In the genomic region with DNA sequence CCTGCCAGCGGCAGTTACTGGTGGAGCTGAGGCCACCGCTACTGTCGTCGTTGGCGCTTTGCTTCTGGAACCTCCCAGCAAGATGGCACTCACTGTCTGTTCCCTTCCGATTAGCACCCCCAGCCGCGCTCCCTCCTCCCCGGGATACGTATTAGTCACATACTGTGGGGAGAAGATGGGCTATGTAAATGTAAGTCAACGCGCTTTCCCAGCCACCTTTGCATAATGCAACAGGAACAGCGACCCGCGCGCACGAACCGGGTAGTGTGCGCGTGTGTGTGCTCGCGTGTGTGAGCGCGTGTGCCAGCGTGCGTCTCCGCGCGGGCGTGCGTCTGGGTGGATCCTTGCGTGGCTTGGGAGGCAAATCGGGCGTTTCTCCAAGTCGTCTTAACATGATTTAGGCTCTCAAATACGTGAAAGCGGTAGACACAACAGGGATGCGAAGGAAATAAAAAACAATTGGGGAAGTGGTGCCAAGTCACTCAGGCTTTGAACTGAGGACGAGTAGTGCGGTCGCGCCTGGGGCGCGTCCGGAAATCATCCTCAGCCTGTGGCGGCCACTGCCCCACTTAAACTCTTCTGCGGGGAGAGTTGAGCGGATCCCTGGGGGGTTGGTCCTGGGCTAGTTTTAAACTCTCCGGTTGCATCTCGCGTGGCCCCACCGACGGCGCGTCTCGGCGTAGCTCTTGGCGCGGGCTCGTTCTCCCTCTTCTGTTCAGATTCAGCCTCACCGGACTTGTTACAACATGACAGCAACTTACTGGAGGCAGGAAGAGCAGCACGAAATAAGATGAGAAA, we compare ENCODE assay signal across 8 cellular contexts. TPM values are rescaled to one million over a fixed set of nuclear protein-coding genes. Genes with fewer than 3 reads are reported as not detected.
DNase-seq lines count a peak whose midpoint lies in the region; ATAC-seq, FAIRE-seq and TF ChIP-seq lines count a peak whose summit lies in the region.

No MANE protein-coding gene starts in this region.

- H3K4me3 ChIP-seq in keratinocyte (ENCODE audit: control insufficient read depth in 2 of 3, extremely low read depth in 1 of 3, insufficient read depth in 2 of 3, low read depth in 1 of 3, low read length in 3 of 3) (peak overlapping the region; percentile 72 to 85 (median 85)), skin epidermis (peak overlapping the region; percentile 58 to 72 (median 64))

- H3K79me2 ChIP-seq in keratinocyte (ENCODE audit: control insufficient read depth, insufficient read depth, low read length), result peaks cover 60% of the 10 kb centered on the region

- H3K36me3 Mint-ChIP-seq in chondrocyte (ENCODE audit: low read depth), result no peaks in the 10 kb centered on the region

- no peaks in the 10 kb centered on the region for H3K27me3 Mint-ChIP-seq in chondrocyte (ENCODE audit: low read depth)

- peak overlapping the region; percentile 96 for H3K4me2 ChIP-seq in keratinocyte (ENCODE audit: control insufficient read depth, extremely low read depth, insufficient read depth, low read depth, low read length)

- no peaks in the 10 kb centered on the region for H3K27me3 ChIP-seq in keratinocyte (ENCODE audit: control insufficient read depth, extremely low read depth, insufficient read depth, low read length)

- ATAC-seq in HG03108 (IDR thresholded peaks at IDR 0.05; ENCODE audit: unreplicated experiment), result no peak

- H3K27ac ChIP-seq in keratinocyte (ENCODE audit: control insufficient read depth, insufficient read depth, low read length), result peak overlapping the region; percentile 86
- peak overlapping the region in 20 of 21 experiments; percentile 45 to 90 (median 80) for H3K27ac ChIP-seq in skin epidermis

- peak overlapping the region; percentile 98 for H3K27ac Mint-ChIP-seq in chondrocyte (ENCODE audit: unreplicated experiment)

- peaks cover 30% of the 10 kb centered on the region for H3K4me1 ChIP-seq in keratinocyte (ENCODE audit: control insufficient read depth, extremely low read depth, insufficient read depth, low read length)

- peaks cover 2% of the 10 kb centered on the region for H4K20me1 ChIP-seq in keratinocyte (ENCODE audit: control insufficient read depth, extremely low read depth, insufficient read depth, low read length)

- no peaks in the 10 kb centered on the region for H3K9me3 ChIP-seq in keratinocyte (ENCODE audit: control insufficient read depth, low read depth, low read length)

- no peaks in the 10 kb centered on the region for H3K36me3 ChIP-seq in keratinocyte (ENCODE audit: control insufficient read depth in 2 of 2, extremely low read depth in 1 of 2, insufficient read depth in 2 of 2, low read length in 2 of 2)

- H2AFZ ChIP-seq in keratinocyte (ENCODE audit: control insufficient read depth, low read length), result peak overlapping the region; percentile 90

- DNase-seq in CMK (ENCODE audit: low read depth) (peak; percentile 29), NCI-H2107 treated with DMSO at 0.1 percent for 48 hours (lab: John Stamatoyannopoulos, UW; ENCODE audit: unreplicated experiment) (peak; percentile 68), chondrocyte (ENCODE audit: low spot score) (no peak), keratinocyte (ENCODE audit: low read depth, low spot score) (no peak), SW 1271 (lab: John Stamatoyannopoulos, UW) (no peak), OCI-M1 (lab: John Stamatoyannopoulos, UW) (no peak)

- peak overlapping the region; percentile 88 for H3K9ac ChIP-seq in keratinocyte (ENCODE audit: control insufficient read depth, extremely low read depth, insufficient read depth, low read length)

- TF ChIP-seq CTCF in chondrocyte (IDR thresholded peaks at IDR 0.05) (peak; percentile 80), keratinocyte (optimal IDR thresholded peaks at IDR 0.05 in 1 of 3, IDR thresholded peaks at IDR 0.05 in 1 of 3, conservative IDR thresholded peaks at IDR 0.05 in 1 of 3; ENCODE audit: extremely low read depth in 1 of 3, insufficient read depth in 2 of 3, low read length in 3 of 3) (peak; percentile 18 to 55 (median 52))

- no peaks in the 10 kb centered on the region for H3K9me3 Mint-ChIP-seq in chondrocyte (ENCODE audit: low read depth)

- peaks cover 51% of the 10 kb centered on the region for H3K4me1 Mint-ChIP-seq in chondrocyte (ENCODE audit: low read depth)

- FAIRE-seq in keratinocyte (lab: Jason Lieb, UNC), result peak; percentile 67

- dilution Hi-C loops in keratinocyte (cut with MboI; ENCODE audit: extremely low pct_ligation_motif_present, low sequenced_read_pairs), result no loop called here

- no peaks in the 10 kb centered on the region for H3K9me1 ChIP-seq in keratinocyte (ENCODE audit: control insufficient read depth, extremely low read depth, insufficient read depth, low read length)

- H3K4me3 Mint-ChIP-seq in chondrocyte (ENCODE audit: unreplicated experiment), result peak overlapping the region; percentile 91

RNA-seq across cellular contexts. Expression of a gene that starts 1.8 kb away (rescaled TPM):
- total RNA-seq in chondrocyte, result 170 to 241 TPM (median 227 TPM) in 3 replicates
- 49.3 to 74.4 TPM (median 69.2 TPM) in 3 replicates for polyA plus RNA-seq in keratinocyte
- 55.8 TPM for polyA plus RNA-seq in keratinocyte (2011; ENCODE audit: low read depth)
- polyA plus RNA-seq in keratinocyte (2011; cell fraction: cytosol; rRNA removed), result 22.2 and 23.3 TPM in 2 replicates
- 229 and 258 TPM in 2 replicates for polyA plus RNA-seq in keratinocyte (2011; cell fraction: nucleus; rRNA removed)
- 29.4 and 43.2 TPM in 2 replicates for polyA plus RNA-seq in keratinocyte (2012; ENCODE audit: low replicate concordance)
- 63.4 to 138 TPM (median 138 TPM) in 3 replicates for polyA minus RNA-seq in keratinocyte
- 50.3 TPM for polyA minus RNA-seq in keratinocyte (2011; cell fraction: cytosol; rRNA and poly(A)+ RNA removed)
- 292 and 345 TPM in 2 replicates for polyA minus RNA-seq in keratinocyte (2011; cell fraction: nucleus; rRNA and poly(A)+ RNA removed)

Comparison
In these comparisons a context has a peak if more than half of its experiments do, and no peak if none do; other contexts are left out.
1. DNase-seq: peak in CMK (single experiment) and NCI-H2107 treated with DMSO at 0.1 percent for 48 hours (single experiment); none in chondrocyte (single experiment), keratinocyte (single experiment), SW 1271 (0 of 2) and OCI-M1 (single experiment).